ENCODE assay signal across 8 cellular contexts in the genomic region with DNA sequence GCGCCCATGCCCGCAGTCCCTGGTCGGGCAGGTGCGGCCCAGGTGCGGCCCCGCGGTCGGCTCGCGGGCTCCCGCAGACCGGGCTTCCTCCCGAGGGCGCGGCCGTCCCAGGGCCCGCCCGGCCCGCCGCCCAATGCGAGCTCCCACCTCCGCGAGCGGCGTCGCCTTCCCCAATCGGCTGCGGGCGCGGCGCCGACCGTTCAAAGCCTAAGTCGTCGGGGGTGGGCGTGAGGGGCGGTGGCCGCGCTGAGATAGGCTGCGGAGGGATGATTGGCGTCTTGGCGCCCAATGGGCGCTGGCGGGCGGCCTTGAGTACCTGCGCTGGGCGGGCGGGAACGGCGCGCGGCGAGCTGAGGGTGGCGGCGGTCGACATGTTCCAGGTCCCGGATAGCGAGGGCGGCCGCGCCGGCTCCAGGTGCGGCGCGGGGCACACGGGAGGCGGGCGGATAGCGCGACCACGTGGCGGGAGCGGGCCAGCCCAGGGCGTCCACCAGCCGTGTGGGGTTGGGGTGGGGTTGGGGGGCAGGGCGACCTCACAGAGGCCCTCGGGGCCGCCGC. TPM values are rescaled to one million over a fixed set of nuclear protein-coding genes. Genes with fewer than 3 reads are reported as not detected.
DNase-seq lines count a peak whose midpoint lies in the region; ATAC-seq and TF ChIP-seq lines count a peak whose summit lies in the region.

A gene with protein sequence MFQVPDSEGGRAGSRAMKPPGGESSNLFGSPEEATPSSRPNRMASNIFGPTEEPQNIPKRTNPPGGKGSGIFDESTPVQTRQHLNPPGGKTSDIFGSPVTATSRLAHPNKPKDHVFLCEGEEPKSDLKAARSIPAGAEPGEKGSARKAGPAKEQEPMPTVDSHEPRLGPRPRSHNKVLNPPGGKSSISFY (plus strand): TSS at position 338 of the 558 bp plus-strand sequence. CDS start 34 bp downstream, at position 372.

- ATAC-seq in GM21825 (IDR thresholded peaks at IDR 0.05; ENCODE audit: unreplicated experiment) = peak; percentile 90
- peak; percentile 96 to 98 for ATAC-seq in naive thymus-derived CD8-positive, alpha-beta T cell
- ATAC-seq in stimulated activated naive B cell treated with anti-CD40 and anti-IgM and Interleukin-4, amounts not matched to agents 10 μg/mL and 1 μg/mL and 100 μg/mL, for 72 hours (replicated peaks) = peak; percentile 97 to 98

- POLR2A ChIA-PET in naive thymus-derived CD8-positive, alpha-beta T cell (lab: Charles Lee) = interaction anchor here (0.7 to 2.5 kb wide), 14 partner anchors 10 to 287 kb away, joined by 3 to 28 read pairs (median 4); a partner anchor contains a TSS

- H3K27ac ChIP-seq in fibroblast of lung (ENCODE audit: insufficient read depth, low read length) = peak within 1 kb of the TSS; percentile 59

- no peak for TF ChIP-seq CTCF in fibroblast of lung (conservative IDR thresholded peaks at IDR 0.05 in 1 of 2, IDR thresholded peaks at IDR 0.05 in 1 of 2; ENCODE audit: low read depth in 1 of 2, low read length in 2 of 2)

- H2AFZ ChIP-seq in fibroblast of lung (ENCODE audit: low read length) = peak within 1 kb of the TSS; percentile 50

- no peaks in the 10 kb centered on the region for H3K9me3 ChIP-seq in fibroblast of lung (ENCODE audit: control insufficient read depth, insufficient read depth, low read depth, low read length)

- no peaks in the 10 kb centered on the region for H3K27me3 Mint-ChIP-seq in naive thymus-derived CD8-positive, alpha-beta T cell
- no peaks in the 10 kb centered on the region for H3K27me3 Mint-ChIP-seq in stimulated activated naive B cell treated with anti-CD40 and anti-IgM and Interleukin-4, amounts not matched to agents 10 μg/mL and 1 μg/mL and 100 μg/mL, for 72 hours

- H3K4me3 ChIP-seq in fibroblast of lung (replicated peaks in 1 of 4; ENCODE audit: control extremely low read depth in 1 of 4, insufficient read depth in 1 of 4, low read depth in 3 of 4, low read length in 4 of 4) = peak within 1 kb of the TSS; percentile 72 to 85 (median 77)

- peaks cover 11% of the 10 kb centered on the region for H3K36me3 ChIP-seq in fibroblast of lung (ENCODE audit: control insufficient read depth, insufficient read depth, low read length)

- no peaks in the 10 kb centered on the region for H3K9me3 Mint-ChIP-seq in naive thymus-derived CD8-positive, alpha-beta T cell
- H3K9me3 Mint-ChIP-seq in stimulated activated naive B cell treated with anti-CD40 and anti-IgM and Interleukin-4, amounts not matched to agents 10 μg/mL and 1 μg/mL and 100 μg/mL, for 72 hours = no peaks in the 10 kb centered on the region

- no peaks in the 10 kb centered on the region for H4K20me1 ChIP-seq in fibroblast of lung (ENCODE audit: control insufficient read depth, extremely low read depth, insufficient read depth, low read length)

- peak; percentile 89 for DNase-seq in DMS79 treated with DMSO at 0.1 percent for 48 hours (lab: John Stamatoyannopoulos, UW)
- DNase-seq in Kasumi-1 (lab: John Stamatoyannopoulos, UW) = peak; percentile 74 to 77
- peak; percentile 93 for DNase-seq in RKO (ENCODE audit: low spot score)
- peak; percentile 94 for DNase-seq in activated T-helper 1 cell treated with Interleukin-2 at 50 U/mL for 16 hours (ENCODE audit: low read depth)
- peak; percentile 94 to 98 for DNase-seq in fibroblast of lung (ENCODE audit: low read depth in 2 of 2)
- peak; percentile 91 to 97 (median 92) for DNase-seq in naive thymus-derived CD8-positive, alpha-beta T cell
- peak; percentile 95 for DNase-seq in stimulated activated naive B cell treated with anti-CD40 and anti-IgM and Interleukin-4, amounts not matched to agents 10 μg/mL and 1 μg/mL and 100 μg/mL, for 72 hours

- peak within 1 kb of the TSS; percentile 69 for H3K9ac ChIP-seq in fibroblast of lung (ENCODE audit: insufficient read depth, low read length)

- H3K36me3 Mint-ChIP-seq in naive thymus-derived CD8-positive, alpha-beta T cell = peaks cover 0 to 22% (median 0%) of the 10 kb centered on the region in 3 donors
- peaks cover 32 to 44% of the 10 kb centered on the region in 2 donors for H3K36me3 Mint-ChIP-seq in stimulated activated naive B cell treated with anti-CD40 and anti-IgM and Interleukin-4, amounts not matched to agents 10 μg/mL and 1 μg/mL and 100 μg/mL, for 72 hours

- peaks cover 16 to 38% (median 30%) of the 10 kb centered on the region in 4 donors for H3K4me1 Mint-ChIP-seq in naive thymus-derived CD8-positive, alpha-beta T cell
- H3K4me1 Mint-ChIP-seq in stimulated activated naive B cell treated with anti-CD40 and anti-IgM and Interleukin-4, amounts not matched to agents 10 μg/mL and 1 μg/mL and 100 μg/mL, for 72 hours = peaks cover 15 to 40% of the 10 kb centered on the region in 2 donors

- peak within 1 kb of the TSS; percentile 92 for H3K4me2 ChIP-seq in fibroblast of lung (ENCODE audit: extremely low read depth, insufficient read depth, low read length)

- H3K27ac Mint-ChIP-seq in naive thymus-derived CD8-positive, alpha-beta T cell = peak within 1 kb of the TSS; percentile 56 to 93 (median 86)
- H3K27ac Mint-ChIP-seq in stimulated activated naive B cell treated with anti-CD40 and anti-IgM and Interleukin-4, amounts not matched to agents 10 μg/mL and 1 μg/mL and 100 μg/mL, for 72 hours = peak within 1 kb of the TSS; percentile 92

- H3K79me2 ChIP-seq in fibroblast of lung (ENCODE audit: control insufficient read depth, insufficient read depth, low read length) = peaks cover 41% of the 10 kb centered on the region

- H3K27me3 ChIP-seq in fibroblast of lung (ENCODE audit: control insufficient read depth, insufficient read depth, low read length) = no peaks in the 10 kb centered on the region

- peak within 1 kb of the TSS; percentile 79 to 91 (median 86) for H3K4me3 Mint-ChIP-seq in naive thymus-derived CD8-positive, alpha-beta T cell
- peak within 1 kb of the TSS; percentile 91 to 97 for H3K4me3 Mint-ChIP-seq in stimulated activated naive B cell treated with anti-CD40 and anti-IgM and Interleukin-4, amounts not matched to agents 10 μg/mL and 1 μg/mL and 100 μg/mL, for 72 hours

- H3K4me1 ChIP-seq in fibroblast of lung (ENCODE audit: control insufficient read depth, extremely low read depth, insufficient read depth, low read length) = peaks cover 7% of the 10 kb centered on the region

RNA-seq across cellular contexts. Expression of the gene that starts here (rescaled TPM):
- total RNA-seq in fibroblast of lung = 15.5 and 22.9 TPM in 2 replicates
- 41.2 and 55.2 TPM in 2 replicates for polyA plus RNA-seq in fibroblast of lung
- polyA plus RNA-seq in fibroblast of lung (2012) = 35.3 and 45.9 TPM in 2 replicates
- polyA minus RNA-seq in fibroblast of lung (ENCODE audit: low replicate concordance) = 15.7 and 16.3 TPM in 2 replicates
- 10 to 100 TPM; 28.0 to 36.2 TPM for total RNA-seq in naive thymus-derived CD8-positive, alpha-beta T cell
- 10 to 100 TPM in 1 of 3 donors, 1 to 10 TPM in 2; 9.1 to 10.3 (median 9.8) TPM for polyA plus RNA-seq in naive thymus-derived CD8-positive, alpha-beta T cell

Comparison
In these comparisons a context has a peak if more than half of its experiments do, and no peak if none do; other contexts are left out.
1. Peak in every context shown above with its lines: DNase-seq, ATAC-seq, H3K4me3 ChIP-seq and H3K27ac ChIP-seq.